Comparison of ENCODE assay signal across 25 cellular contexts in the genomic region with DNA sequence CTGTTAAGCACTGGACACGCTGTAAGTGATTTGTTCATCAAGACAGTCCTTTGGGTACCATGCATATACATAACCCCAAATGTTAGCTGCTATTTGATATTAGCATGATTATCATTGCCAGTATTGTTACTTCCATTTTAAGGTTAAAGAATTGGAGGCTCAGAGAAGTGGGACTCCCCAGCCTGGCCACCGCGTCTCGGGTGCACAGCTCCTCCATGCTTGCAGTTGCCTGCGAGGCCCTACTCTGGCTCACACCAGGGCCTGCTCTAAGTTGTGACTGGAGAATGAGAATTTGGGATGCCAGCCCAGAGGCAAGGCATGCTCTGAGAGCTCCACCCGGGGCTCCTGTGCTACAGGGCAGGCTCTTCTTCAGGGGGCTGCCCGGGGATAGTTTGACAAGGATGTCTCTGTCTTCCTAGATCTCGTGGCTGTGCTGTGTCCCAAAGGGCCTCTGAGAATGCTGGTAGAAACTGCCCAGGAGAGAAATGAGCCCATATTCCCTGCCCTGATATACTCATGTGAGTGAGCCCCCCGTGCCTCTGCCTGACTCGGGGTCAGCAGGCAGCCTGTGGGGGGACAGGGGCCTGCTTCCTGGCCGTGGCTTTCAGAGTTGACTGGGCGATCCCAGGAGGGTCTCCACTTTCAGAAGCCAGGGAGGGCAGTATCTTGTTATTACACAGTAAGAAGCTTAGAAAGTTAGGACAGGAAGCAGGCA.
"Had no signal": no experiment of that assay in that cellular context is flagged by ENCODE, and none has a peak within 500 bp of the region (broad histone marks: within the 10 kb centered on the region; RNA-seq: fewer than 3 reads in every experiment).

No MANE protein-coding gene starts in this region.

- H3K4me3 ChIP-seq: colonic mucosa had no signal

- DNase-seq: activated B cell treated with CpG ODN at 0.5 μM for 24 hours; activated CD4-positive, alpha-beta T cell treated with anti-CD3 and anti-CD28 coated beads for 48 hours; activated CD4-positive, alpha-beta T cell treated with anti-CD3 and anti-CD28 coated beads, Interleukin-2, amount 50 U/mL, for 1 hour; activated CD4-positive, alpha-beta T cell treated with anti-CD3 and anti-CD28 coated beads, Interleukin-2, amount 50 U/mL, for 48 hours; activated CD8-positive, alpha-beta memory T cell treated with anti-CD3 and anti-CD28 coated beads for 24 hours; activated CD8-positive, alpha-beta T cell treated with anti-CD3 and anti-CD28 coated beads for 36 hours; activated effector memory CD4-positive, alpha-beta T cell treated with Interleukin-2 at 50 U/mL for 16 hours; activated gamma-delta T cell treated with Interleukin-2 at 50 U/mL for 16 hours; activated naive CD4-positive, alpha-beta T cell treated with anti-CD3 and anti-CD28 coated beads, Interleukin-2, amount 50 U/mL, for 16 hours; activated naive CD4-positive, alpha-beta T cell treated with Interleukin-2 at 50 U/mL for 16 hours; activated T-cell treated with anti-CD3 and anti-CD28 coated beads, Interleukin-2, amount 50 U/mL, for 4 hours; amniotic stem cell; anterior cingulate cortex; brain microvascular endothelial cell; caudate nucleus; colonic mucosa; effector CD8-positive, alpha-beta T cell; foreskin fibroblast; T-cell; T1000; WERI-Rb-1 had no signal

- H3K9me3 ChIP-seq: colonic mucosa had no signal

- H3K36me3 ChIP-seq: brain microvascular endothelial cell, colonic mucosa had no signal

- H3K4me3 Mint-ChIP-seq: activated B cell treated with CpG ODN at 0.5 μM for 24 hours; activated CD8-positive, alpha-beta T cell treated with anti-CD3 and anti-CD28 coated beads for 36 hours; activated naive CD8-positive, alpha-beta T cell; activated T-cell treated with anti-CD3 and anti-CD28 coated beads, Interleukin-2, amount 50 U/mL, for 4 hours; activated T-helper 17 cell treated with anti-CD3 and anti-CD28 coated beads, Interleukin-2, amount 50 U/mL, for 72 hours; T-cell; T-helper 1 cell treated with Interleukin-12 subunit alpha and Interleukin-12 subunit beta and Interleukin-4 antibody, amounts not matched to agents 30 μg/mL and 1 μg/mL, for 36 hours had no signal

- H3K4me1 ChIP-seq: colonic mucosa had no signal

- H3K4me1 Mint-ChIP-seq: activated T-helper 17 cell treated with anti-CD3 and anti-CD28 coated beads, Interleukin-2, amount 50 U/mL, for 72 hours had no signal

- H3K27me3 ChIP-seq: brain microvascular endothelial cell, colonic mucosa had no signal

- H3K27me3 Mint-ChIP-seq: activated B cell treated with CpG ODN at 0.5 μM for 24 hours; activated CD8-positive, alpha-beta T cell treated with anti-CD3 and anti-CD28 coated beads for 36 hours; activated naive CD8-positive, alpha-beta T cell; activated T-helper 17 cell treated with anti-CD3 and anti-CD28 coated beads, Interleukin-2, amount 50 U/mL, for 72 hours; T-cell had no signal

- H3K27ac Mint-ChIP-seq: activated B cell treated with CpG ODN at 0.5 μM for 24 hours; activated CD8-positive, alpha-beta T cell treated with anti-CD3 and anti-CD28 coated beads for 36 hours; activated naive CD8-positive, alpha-beta T cell; activated T-helper 17 cell treated with anti-CD3 and anti-CD28 coated beads, Interleukin-2, amount 50 U/mL, for 72 hours; T-cell; T-helper 1 cell treated with Interleukin-12 subunit alpha and Interleukin-12 subunit beta and Interleukin-4 antibody, amounts not matched to agents 30 μg/mL and 1 μg/mL, for 36 hours had no signal

- H3K27ac ChIP-seq: brain microvascular endothelial cell, colonic mucosa, epithelial cell of prostate, WERI-Rb-1 had no signal

- H3K9me3 Mint-ChIP-seq: activated B cell treated with CpG ODN at 0.5 μM for 24 hours; activated CD8-positive, alpha-beta T cell treated with anti-CD3 and anti-CD28 coated beads for 36 hours; activated T-cell treated with anti-CD3 and anti-CD28 coated beads, Interleukin-2, amount 50 U/mL, for 4 hours; activated T-helper 17 cell treated with anti-CD3 and anti-CD28 coated beads, Interleukin-2, amount 50 U/mL, for 72 hours; T-cell; T-helper 1 cell treated with Interleukin-12 subunit alpha and Interleukin-12 subunit beta and Interleukin-4 antibody, amounts not matched to agents 30 μg/mL and 1 μg/mL, for 36 hours had no signal
